8 cellular contexts compared by ENCODE assay signal in genomic region chr6:36196049-36196879, GRCh38. TPM values are rescaled to one million over a fixed set of nuclear protein-coding genes. Genes with fewer than 3 reads are reported as not detected.
DNase-seq lines count a peak whose midpoint lies in the region; ATAC-seq, FAIRE-seq and TF ChIP-seq lines count a peak whose summit lies in the region.

Gene BRPF3 (plus strand): TSS chr6:36196744. CDS start chr6:36200323, 3,579 bp downstream.

- H3K9me3 ChIP-seq in NT2/D1 (ENCODE audit: insufficient read depth, low read length) (no peaks in the 10 kb centered on the region), endothelial cell of umbilical vein (replicated peaks; ENCODE audit: control insufficient read depth, insufficient read depth, low read length) (no peaks in the 10 kb centered on the region)

- peak; percentile 66 for ATAC-seq in GM19397 (IDR thresholded peaks at IDR 0.05; ENCODE audit: unreplicated experiment)

- H3K9me1 ChIP-seq in endothelial cell of umbilical vein (replicated peaks; ENCODE audit: control insufficient read depth, extremely low read depth, insufficient read depth, low read length), result no peaks in the 10 kb centered on the region

- H3K36me3 ChIP-seq in NT2/D1 (ENCODE audit: insufficient read depth, insufficient read length, low read length) (peaks cover 34% of the 10 kb centered on the region), endothelial cell of umbilical vein (ENCODE audit: control insufficient read depth in 2 of 2, extremely low read depth in 1 of 2, insufficient read depth in 2 of 2, low read length in 2 of 2) (peaks cover 5 to 13% of the 10 kb centered on the region in 2 experiments)

- intact Hi-C loops in endothelial cell of umbilical vein (cut with micrococcal nuclease), result loop anchor here (1.0 to 2.0 kb wide), 2 partner anchors 73 to 155 kb away; no protein-coding TSS in a partner anchor

- CTCF ChIA-PET in endothelial cell of umbilical vein (lab: Charles Lee), result interaction anchor here (1.2 to 3.0 kb wide), 3 partner anchors 65 to 74 kb away, joined by 4 to 25 read pairs (median 8); no protein-coding TSS in a partner anchor

- peak within 1 kb of the TSS; percentile 92 for H3K9ac ChIP-seq in NT2/D1 (ENCODE audit: insufficient read length, low read depth)
- peak within 1 kb of the TSS; percentile 80 for H3K9ac ChIP-seq in endothelial cell of umbilical vein (replicated peaks; ENCODE audit: extremely low read depth, insufficient read depth, low read length)

- dilution Hi-C loops in endothelial cell of umbilical vein (cut with MboI; ENCODE audit: extremely low pct_ligation_motif_present, low sequenced_read_pairs), result no loop called here

- FAIRE-seq in endothelial cell of umbilical vein (lab: Jason Lieb, UNC), result peak; percentile 59

- peak; percentile 91 for TF ChIP-seq CTCF in C4-2B (conservative IDR thresholded peaks at IDR 0.05)
- TF ChIP-seq CTCF in endothelial cell of umbilical vein (IDR thresholded peaks at IDR 0.05; ENCODE audit: extremely low read depth in 1 of 2, insufficient read depth in 1 of 2, low read depth in 1 of 2, low read length in 2 of 2), result peak; percentile 46 to 50

- no peak for TF ChIP-seq POLR2A in endothelial cell of umbilical vein (IDR thresholded peaks at IDR 0.05; ENCODE audit: low read depth, low read length)

- H3K27me3 ChIP-seq in NT2/D1 (ENCODE audit: insufficient read depth, insufficient read length), result no peaks in the 10 kb centered on the region
- H3K27me3 ChIP-seq in endothelial cell of umbilical vein (ENCODE audit: control insufficient read depth in 2 of 2, insufficient read depth in 2 of 2, low read length in 2 of 2), result no peaks in the 10 kb centered on the region

- H3K79me2 ChIP-seq in endothelial cell of umbilical vein (ENCODE audit: control insufficient read depth, insufficient read depth, low read length), result peaks cover 36% of the 10 kb centered on the region

- H3K4me2 ChIP-seq in endothelial cell of umbilical vein (ENCODE audit: insufficient read depth, low read length), result peak within 1 kb of the TSS; percentile 94

- peaks cover 3% of the 10 kb centered on the region for H4K20me1 ChIP-seq in endothelial cell of umbilical vein (replicated peaks; ENCODE audit: control insufficient read depth, extremely low read depth, insufficient read depth, low read length)

- BruUV-seq in endothelial cell of umbilical vein (replicated peaks; lab: Mats Ljungman, UMichigan), result no TSS peak

- H3K27ac ChIP-seq in C4-2B, result peak within 1 kb of the TSS; percentile 96
- peak within 1 kb of the TSS; percentile 83 for H3K27ac ChIP-seq in endothelial cell of umbilical vein (ENCODE audit: insufficient read depth, low read depth, low read length)

- H2AFZ ChIP-seq in endothelial cell of umbilical vein (ENCODE audit: low read depth, low read length), result peak within 1 kb of the TSS; percentile 92

- DNase-seq in HT-29 (ENCODE audit: low spot score) (peak; percentile 71), NT2/D1 (ENCODE audit: low read depth, low spot score) (peak; percentile 49), endothelial cell of umbilical vein (ENCODE audit: low read depth, low spot score) (peak; percentile 66), midbrain (lab: John Stamatoyannopoulos, UW) (peak; percentile 83)
- DNase-seq in activated CD8-positive, alpha-beta memory T cell treated with anti-CD3 and anti-CD28 coated beads, Interleukin-2, amount 50 U/mL, for 4 hours, result peak; percentile 76
- DNase-seq in stimulated activated CD8-positive, alpha-beta memory T cell treated with anti-CD3 and anti-CD28 coated beads, Interleukin-15, amount 100 ng/mL, for 4 hours (ENCODE audit: low read depth in 2 of 2), result peak; percentile 45 to 60

- H3K4me3 ChIP-seq in NT2/D1 (ENCODE audit: insufficient read length, low read depth), result peak within 1 kb of the TSS; percentile 67
- H3K4me3 ChIP-seq in endothelial cell of umbilical vein (replicated peaks in 1 of 3; ENCODE audit: insufficient read depth in 1 of 3, low read depth in 1 of 3, low read length in 3 of 3), result peak within 1 kb of the TSS; percentile 56 to 90 (median 75)

- no peaks in the 10 kb centered on the region for H3K4me1 ChIP-seq in NT2/D1 (ENCODE audit: insufficient read depth, insufficient read length)
- peaks cover 12% of the 10 kb centered on the region for H3K4me1 ChIP-seq in endothelial cell of umbilical vein (ENCODE audit: control insufficient read depth, extremely low read depth, insufficient read depth, low read length)

- POLR2A ChIA-PET in endothelial cell of umbilical vein (lab: Charles Lee), result interaction anchor here (0.9 kb wide), 1 partner anchor 69 kb away, joined by 4 read pairs; no protein-coding TSS in a partner anchor

TF ChIP-seq in endothelial cell of umbilical vein, 7 proteins besides CTCF, POLR2A, EP300 and RAD21:
- no peak for TF ChIP-seq MYC (IDR thresholded peaks at IDR 0.05; ENCODE audit: low read depth, low read length)
- TF ChIP-seq GATA2 (IDR thresholded peaks at IDR 0.05; ENCODE audit: insufficient read depth, insufficient read length, low read depth, low read length), result no peak
- TF ChIP-seq EZH2 (IDR thresholded peaks at IDR 0.05; ENCODE audit: borderline replicate concordance, low read depth, low read length, severe bottlenecking), result no peak
- TF ChIP-seq FOS (IDR thresholded peaks at IDR 0.05; ENCODE audit: borderline replicate concordance, insufficient read depth, low read length), result no peak
- no peak for TF ChIP-seq JUN (IDR thresholded peaks at IDR 0.05; ENCODE audit: borderline replicate concordance, insufficient read depth, insufficient read length, low read depth)
- no peak for TF ChIP-seq POLR2AphosphoS5 (IDR thresholded peaks at IDR 0.05; ENCODE audit: insufficient read depth, low read depth, low read length)
- no peak for TF ChIP-seq MAX (IDR thresholded peaks at IDR 0.05; ENCODE audit: insufficient read depth, insufficient read length)
TF ChIP-seq in endothelial cell of umbilical vein: peak in this region for 0.

RNA-seq across cellular contexts. Expression of gene BRPF3, which starts in this region (rescaled TPM):
- total RNA-seq in HT-29 (2014; rRNA removed; shearing (Covaris generic)), result 26.2 and 32.6 TPM in 2 replicates
- total RNA-seq in endothelial cell of umbilical vein, result 35.7 and 40.0 TPM in 2 replicates
- 25.3 and 30.5 TPM in 2 replicates for polyA plus RNA-seq in endothelial cell of umbilical vein
- 22.3 and 24.7 TPM in 2 replicates for polyA plus RNA-seq in endothelial cell of umbilical vein (2011; cell fraction: cytosol; rRNA removed)
- 43.3 and 44.0 TPM in 2 replicates for polyA plus RNA-seq in endothelial cell of umbilical vein (2011; cell fraction: nucleus; rRNA removed)
- polyA plus RNA-seq in endothelial cell of umbilical vein (2012), result 24.2 and 26.7 TPM in 2 replicates
- 31.3 and 33.8 TPM in 2 replicates for polyA minus RNA-seq in endothelial cell of umbilical vein
- polyA minus RNA-seq in endothelial cell of umbilical vein (2011; cell fraction: cytosol; rRNA and poly(A)+ RNA removed), result 7.0 TPM
- polyA minus RNA-seq in endothelial cell of umbilical vein (2011; cell fraction: nucleus; rRNA and poly(A)+ RNA removed), result 47.4 and 56.4 TPM in 2 replicates

Comparison
In these comparisons a context has a peak if more than half of its experiments do, and no peak if none do; other contexts are left out.
1. Peak in every context shown above with its lines: DNase-seq, ATAC-seq, H3K4me3 ChIP-seq and H3K27ac ChIP-seq.